21 cellular contexts compared by ENCODE assay signal in genomic region chrX:45716747-45717146, GRCh38.
DNase-seq lines count a peak whose midpoint lies in the region; ATAC-seq and TF ChIP-seq lines count a peak whose summit lies in the region.
"Had no signal": no experiment of that assay in that cellular context is flagged by ENCODE, and none has a peak within 500 bp of the region (broad histone marks: within the 10 kb centered on the region; RNA-seq: fewer than 3 reads in every experiment).

No MANE protein-coding gene starts in this region.

- H3K4me1 Mint-ChIP-seq in activated T-cell treated with anti-CD3 and anti-CD28 coated beads, Interleukin-2, amount 50 U/mL, for 4 hours (ENCODE audit: low read depth), result peaks cover 40% of the 10 kb centered on the region

- H4K20me1 ChIP-seq in PC-3 (ENCODE audit: low read length), result no peaks in the 10 kb centered on the region

- peak; percentile 61 for DNase-seq in AG09309 (ENCODE audit: low read depth)
- DNase-seq in ELR (ENCODE audit: low read depth), result peak; percentile 17
- DNase-seq in PC-3, result peak; percentile 57
- DNase-seq in fibroblast of the aortic adventitia (ENCODE audit: low read depth), result peak; percentile 46
- DNase-seq in SHP77 treated with DMSO at 0.1 percent for 48 hours (lab: John Stamatoyannopoulos, UW), result no peak
- DNase-seq in activated T-cell treated with anti-CD3 and anti-CD28 coated beads, Interleukin-2, amount 50 U/mL, for 4 hours, result no peak
- DNase-seq: ACHN; BE2C; CD8-positive, alpha-beta memory T cell; HCEC 1CT; KG1; MG63; NCI-H1105; NCI-H1694 treated with DMSO at 0.1 percent for 48 hours; NCI-H2171; NCI-H774; SIG-M5; SW 1271 had no signal

- intact Hi-C loops in PC-3 (cut with micrococcal nuclease), result loop anchor here (1.0 kb wide), 1 partner anchor 19 kb away; no protein-coding TSS in a partner anchor

- no peaks in the 10 kb centered on the region for H3K9me2 ChIP-seq in PC-3 (replicated peaks; ENCODE audit: low read length)

- no peak overlapping the region for H3K4me3 ChIP-seq in AG09309 (ENCODE audit: control insufficient read depth, low read depth, low read length)
- no peak overlapping the region for H3K4me3 ChIP-seq in PC-3 (ENCODE audit: low read length)
- H3K4me3 ChIP-seq in fibroblast of the aortic adventitia (ENCODE audit: low read depth, low read length), result no peak overlapping the region
- H3K4me3 ChIP-seq: MG63 had no signal

- BruUV-seq in PC-3 (replicated peaks; lab: Mats Ljungman, UMichigan), result no TSS peak

- CTCF ChIA-PET in PC-3 (lab: Charles Lee), result no interaction called here

- no peak for TF ChIP-seq CTCF in AG09309 (IDR thresholded peaks at IDR 0.05; ENCODE audit: control insufficient read depth, insufficient read depth, low read depth, low read length, missing control alignments)
- no peak for TF ChIP-seq CTCF in PC-3 (conservative IDR thresholded peaks at IDR 0.05; ENCODE audit: low read depth, low read length)
- TF ChIP-seq CTCF in fibroblast of the aortic adventitia (IDR thresholded peaks at IDR 0.05; ENCODE audit: insufficient read depth, low read length), result no peak

- H3K4me1 ChIP-seq in PC-3 (ENCODE audit: insufficient read depth, low read length), result peaks cover 84% of the 10 kb centered on the region
- H3K4me1 ChIP-seq: BE2C had no signal

- peak overlapping the region; percentile 100 for H3K27ac ChIP-seq in PC-3 (ENCODE audit: low read length)
- H3K27ac ChIP-seq: HL-60 had no signal

- no peaks in the 10 kb centered on the region for H3K27me3 Mint-ChIP-seq in activated T-cell treated with anti-CD3 and anti-CD28 coated beads, Interleukin-2, amount 50 U/mL, for 4 hours (ENCODE audit: low read depth)

- no peaks in the 10 kb centered on the region for H3K36me3 Mint-ChIP-seq in activated T-cell treated with anti-CD3 and anti-CD28 coated beads, Interleukin-2, amount 50 U/mL, for 4 hours (ENCODE audit: insufficient read depth)
- H3K36me3 Mint-ChIP-seq: CD8-positive, alpha-beta memory T cell had no signal

- 0 out of 2 replicates have a peak overlapping the region, but pooled peaks have one; percentile 18 for H3K4me2 ChIP-seq in PC-3 (ENCODE audit: low read length)

- POLR2A ChIA-PET in PC-3 (lab: Charles Lee; ENCODE audit: unreplicated experiment), result no interaction called here

- H3F3A ChIP-seq in PC-3 (ENCODE audit: low read length, unreplicated experiment), result peaks cover 30% of the 10 kb centered on the region

- no peaks in the 10 kb centered on the region for H3K9me3 Mint-ChIP-seq in activated T-cell treated with anti-CD3 and anti-CD28 coated beads, Interleukin-2, amount 50 U/mL, for 4 hours

- peaks cover 20% of the 10 kb centered on the region for H3K79me2 ChIP-seq in PC-3 (ENCODE audit: low read length)

- H3K4me3 Mint-ChIP-seq in activated T-cell treated with anti-CD3 and anti-CD28 coated beads, Interleukin-2, amount 50 U/mL, for 4 hours, result no peak overlapping the region
- H3K4me3 Mint-ChIP-seq: CD8-positive, alpha-beta memory T cell had no signal

- H3K36me3 ChIP-seq in PC-3 (ENCODE audit: low read depth, low read length), result no peaks in the 10 kb centered on the region
- H3K36me3 ChIP-seq: BE2C, MG63 had no signal

- no peaks in the 10 kb centered on the region for H3K27me3 ChIP-seq in PC-3 (ENCODE audit: low read length)
- H3K27me3 ChIP-seq: BE2C, MG63 had no signal

- peak; percentile 9; the same call in 1 of the 2 replicates for ATAC-seq in PC-3
- no peak for ATAC-seq in GM21515 (IDR thresholded peaks at IDR 0.05; ENCODE audit: unreplicated experiment)
- ATAC-seq in activated T-cell treated with anti-CD3 and anti-CD28 coated beads, Interleukin-2, amount 50 U/mL, for 4 hours, result no peak
- ATAC-seq in GM18858 (IDR thresholded peaks at IDR 0.05; ENCODE audit: unreplicated experiment), result no peak

- no peak overlapping the region for H2AFZ ChIP-seq in PC-3 (ENCODE audit: low read length)

- H3K9me3 ChIP-seq in PC-3 (ENCODE audit: low read length), result no peaks in the 10 kb centered on the region
- H3K9me3 ChIP-seq: BE2C, MG63 had no signal

- peak overlapping the region; percentile 86 for H3K9ac ChIP-seq in PC-3 (ENCODE audit: low read length)

Comparison
In these comparisons a context has a peak if more than half of its experiments do, and no peak if none do; other contexts are left out.
1. DNase-seq: peak in AG09309 (single experiment), ELR (single experiment), PC-3 (single experiment) and fibroblast of the aortic adventitia (single experiment); none in SHP77 treated with DMSO at 0.1 percent for 48 hours (single experiment) and activated T-cell treated with anti-CD3 and anti-CD28 coated beads, Interleukin-2, amount 50 U/mL, for 4 hours (single experiment).